In genomic region chr10:88946200-88946599, GRCh38 we compare ENCODE assay signal across 1 cellular context.
TF ChIP-seq lines count a peak whose summit lies in the region.

No MANE protein-coding gene starts in this region.

TF ChIP-seq in HepG2, 621 proteins besides CTCF, POLR2A, EP300 and RAD21:
- no peak for TF ChIP-seq TGIF2 (CRISPR knock-in tag; IDR thresholded peaks at IDR 0.05)
- no peak for TF ChIP-seq NR2F1 (CRISPR knock-in tag; IDR thresholded peaks at IDR 0.05)
- TF ChIP-seq ZNF674 (CRISPR knock-in tag; IDR thresholded peaks at IDR 0.05; ENCODE audit: low read depth): no peak
- no peak for TF ChIP-seq MXI1 (IDR thresholded peaks at IDR 0.05; ENCODE audit: borderline replicate concordance, low read depth, low read length)
- TF ChIP-seq KAT2B (IDR thresholded peaks at IDR 0.05; ENCODE audit: borderline replicate concordance, low read depth, low read length): no peak
- TF ChIP-seq NR2C2 (CRISPR knock-in tag; IDR thresholded peaks at IDR 0.05; ENCODE audit: borderline replicate concordance): no peak
- no peak for TF ChIP-seq ZNF570 (CRISPR knock-in tag; IDR thresholded peaks at IDR 0.05; ENCODE audit: borderline replicate concordance)
- TF ChIP-seq POLR2G (IDR thresholded peaks at IDR 0.05; ENCODE audit: low read depth, low read length): no peak
- no peak for TF ChIP-seq RARG (CRISPR knock-in tag; IDR thresholded peaks at IDR 0.05; ENCODE audit: low read depth)
- TF ChIP-seq SMARCE1 (IDR thresholded peaks at IDR 0.05; ENCODE audit: borderline replicate concordance): no peak
- no peak for TF ChIP-seq FOSL1 (CRISPR knock-in tag; IDR thresholded peaks at IDR 0.05; ENCODE audit: borderline replicate concordance)
